ENCODE assay signal across 8 cellular contexts in the genomic region with DNA sequence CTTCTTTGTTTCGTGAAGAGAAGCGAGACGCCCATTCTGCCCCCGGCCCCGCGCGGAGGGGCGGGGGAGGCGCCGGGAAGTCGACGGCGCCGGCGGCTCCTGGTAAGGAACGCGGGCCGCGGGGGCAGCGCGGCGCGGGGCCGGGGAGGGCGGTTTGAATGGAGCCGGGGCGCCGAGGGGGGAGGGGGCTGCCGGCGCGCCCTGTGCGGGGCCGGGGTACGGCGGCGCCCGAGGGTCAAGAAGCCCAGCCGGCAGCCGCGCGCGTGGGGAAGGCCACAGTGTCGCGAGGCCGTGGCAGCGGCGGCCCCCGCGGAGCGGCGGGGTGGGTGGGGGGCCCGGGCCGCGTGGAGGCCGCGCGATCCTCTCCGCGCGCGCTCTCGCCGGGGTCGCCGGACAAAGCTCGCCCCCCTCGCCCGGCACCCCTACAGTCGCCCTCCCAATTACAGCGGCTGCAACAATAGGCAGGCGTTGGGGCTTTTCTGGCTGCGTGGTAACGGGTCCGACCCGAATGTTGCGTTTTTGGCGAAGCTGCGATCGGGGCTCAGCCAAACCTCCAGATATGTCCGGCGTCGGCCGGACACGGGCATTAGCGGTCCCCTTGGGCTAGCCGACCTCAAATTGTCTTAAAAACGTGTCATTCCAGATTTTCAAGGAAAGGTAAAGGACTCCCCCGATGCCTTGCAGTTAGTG. TPM values are rescaled to one million over a fixed set of nuclear protein-coding genes. Genes with fewer than 3 reads are reported as not detected.
DNase-seq lines count a peak whose midpoint lies in the region; ATAC-seq, FAIRE-seq and TF ChIP-seq lines count a peak whose summit lies in the region.

No MANE protein-coding gene starts in this region.

- TF ChIP-seq CTCF in A549 (IDR thresholded peaks at IDR 0.05): no peak
- TF ChIP-seq CTCF in GM13977 (IDR thresholded peaks at IDR 0.05; ENCODE audit: extremely low read depth, insufficient read depth, missing control alignments): no peak
- no peak for TF ChIP-seq CTCF in coronary artery (IDR thresholded peaks at IDR 0.05)
- no peak for TF ChIP-seq CTCF in HepG2 (CRISPR knock-in tag; IDR thresholded peaks at IDR 0.05)

- POLR2A ChIA-PET in A549 (lab: Yijun Ruan, JAX): interaction anchor here (0.6 to 1.6 kb wide), 3 partner anchors 21 to 29 kb away, joined by 4 to 6 read pairs (median 6); no protein-coding TSS in a partner anchor
- POLR2A ChIA-PET in HepG2 (lab: Yijun Ruan, JAX): interaction anchor here (1.5 to 2.6 kb wide), 3 partner anchors 20 to 25 kb away, joined by 9 to 17 read pairs (median 10); no protein-coding TSS in a partner anchor

- no peaks in the 10 kb centered on the region for H3K9me3 ChIP-seq in A549
- H3K9me3 ChIP-seq in HepG2 (ENCODE audit: low read length): no peaks in the 10 kb centered on the region
- H3K9me3 ChIP-seq in subcutaneous abdominal adipose tissue (ENCODE audit: control insufficient read depth in 5 of 5, low read length in 5 of 5): no peaks in the 10 kb centered on the region

- intact Hi-C loops in HepG2 (cut with micrococcal nuclease; ENCODE audit: unreplicated experiment): no loop called here

- in situ Hi-C loops in GM13977 (cut with MboI; ENCODE audit: low pct_unique_long_range_greater_than_20kb, low sequenced_read_pairs, unreplicated experiment): no loop called here
- in situ Hi-C loops in HepG2 (cut with HindIII; ENCODE audit: extremely low pct_ligation_motif_present, low pct_unique_long_range_greater_than_20kb): no loop called here

- H3K27me3 ChIP-seq in HepG2 (ENCODE audit: control insufficient read depth in 1 of 2, insufficient read depth in 2 of 2, low read length in 2 of 2) (no peaks in the 10 kb centered on the region), subcutaneous abdominal adipose tissue (ENCODE audit: control insufficient read depth in 5 of 5, insufficient read depth in 4 of 5, low read length in 5 of 5) (no peaks in the 10 kb centered on the region)

- WGBS in A549 (ENCODE audit: missing lambda C conversion rate): 5% methylated on average over 11 of the region's 88 CpGs
- WGBS in HepG2 (ENCODE audit: low lambda C conversion rate): 0% methylated on average over 6 of the region's 88 CpGs

- H3K27ac ChIP-seq in A549 (peak overlapping the region; percentile 99), coronary artery (peak overlapping the region; percentile 55 to 95), HepG2 (ENCODE audit: extremely low read length, insufficient read depth, low read length) (peak overlapping the region; percentile 81), subcutaneous abdominal adipose tissue (ENCODE audit: low read depth, low read length) (peak overlapping the region; percentile 72)

- H3K4me3 ChIP-seq in A549 (peak overlapping the region; percentile 94), coronary artery (peak overlapping the region; percentile 97), HepG2 (replicated peaks in 1 of 3; ENCODE audit: insufficient read depth in 1 of 3, low read depth in 2 of 3, low read length in 3 of 3) (peak overlapping the region; percentile 74 to 97 (median 84)), subcutaneous abdominal adipose tissue (ENCODE audit: low read depth in 1 of 5, low read length in 5 of 5) (peak overlapping the region; percentile 89 to 92 (median 90))

- TF ChIP-seq RAD21 in A549 (conservative IDR thresholded peaks at IDR 0.05 in 1 of 2, IDR thresholded peaks at IDR 0.05 in 1 of 2): no peak
- no peak for TF ChIP-seq RAD21 in HepG2 (CRISPR knock-in tag; IDR thresholded peaks at IDR 0.05)

- TF ChIP-seq POLR2A in A549 (IDR thresholded peaks at IDR 0.05; ENCODE audit: low read length) (no peak), HepG2 (IDR thresholded peaks at IDR 0.05; ENCODE audit: insufficient read depth in 1 of 2, low read depth in 2 of 2, low read length in 2 of 2) (no peak; a peak in 1 of 4 replicates)

- peak; percentile 12 to 74; a peak in 4 of 6 replicates for ATAC-seq in A549
- peak; percentile 32 for ATAC-seq in HG02938 (IDR thresholded peaks at IDR 0.05; ENCODE audit: unreplicated experiment)
- ATAC-seq in HepG2: peak; percentile 30

- peak overlapping the region; percentile 78 for H3K4me2 ChIP-seq in A549
- peak overlapping the region; percentile 93 for H3K4me2 ChIP-seq in HepG2 (ENCODE audit: low read depth, low read length)

- H3K36me3 ChIP-seq in HepG2 (replicated peaks in 1 of 2; ENCODE audit: control insufficient read depth in 1 of 2, insufficient read depth in 2 of 2, low read length in 2 of 2): peaks cover 0 to 6% of the 10 kb centered on the region in 2 experiments; a peak in 1 of 5 replicates
- peaks cover 0 to 3% (median 0%) of the 10 kb centered on the region in 5 donors for H3K36me3 ChIP-seq in subcutaneous abdominal adipose tissue (ENCODE audit: control insufficient read depth in 5 of 5, insufficient read depth in 5 of 5, low read length in 5 of 5)

- peaks cover 46% of the 10 kb centered on the region for H3K79me2 ChIP-seq in HepG2 (ENCODE audit: insufficient read depth, low read length)

- no peak overlapping the region for H2AFZ ChIP-seq in HepG2 (ENCODE audit: low read length)

- BruUV-seq in HepG2 (replicated peaks; lab: Mats Ljungman, UMichigan): no TSS peak

- FAIRE-seq in A549 (lab: Jason Lieb, UNC) (no peak), HepG2 (lab: Jason Lieb, UNC) (no peak)

- DNase-seq in A549 (ENCODE audit: low read depth in 1 of 2, low spot score in 1 of 2) (no peak), GM13977 (ENCODE audit: low spot score) (peak; percentile 25), RPMI7951 (ENCODE audit: low read depth) (peak; percentile 27), coronary artery (ENCODE audit: low spot score) (no peak), HepG2 (ENCODE audit: low spot score) (no peak), middle frontal gyrus (ENCODE audit: extremely low spot score, low spot score) (no peak)

- H3K4me1 ChIP-seq in A549: peaks cover 10% of the 10 kb centered on the region; the same call in 1 of the 3 replicates
- H3K4me1 ChIP-seq in HepG2 (ENCODE audit: insufficient read depth, low read length): peaks cover 43% of the 10 kb centered on the region
- peaks cover 5 to 36% (median 25%) of the 10 kb centered on the region in 5 donors for H3K4me1 ChIP-seq in subcutaneous abdominal adipose tissue (ENCODE audit: control insufficient read depth in 5 of 5, insufficient read depth in 5 of 5, low read length in 5 of 5)

- 0 out of 2 replicates have a peak, but pooled peaks cover 2% of the 10 kb centered on the region for H4K20me1 ChIP-seq in HepG2 (ENCODE audit: insufficient read depth, low read length)

- H3K9ac ChIP-seq in HepG2 (ENCODE audit: insufficient read depth, low read depth, low read length): peak overlapping the region; percentile 85
- peak overlapping the region; percentile 84 to 88 (median 85) for H3K9ac ChIP-seq in subcutaneous abdominal adipose tissue (ENCODE audit: low read length in 5 of 5)

- CTCF ChIA-PET in A549 (lab: Yijun Ruan, JAX) (interaction anchor here (1.5 to 2.5 kb wide), 2 partner anchors 22 to 25 kb away, joined by 3 to 11 read pairs; no protein-coding TSS in a partner anchor), HepG2 (lab: Yijun Ruan, JAX; ENCODE audit: low intra/inter-chr PET ratio, low total read pairs) (no interaction called here)

- no peak for TF ChIP-seq EP300 in A549 (IDR thresholded peaks at IDR 0.05)
- TF ChIP-seq EP300 in HepG2 (IDR thresholded peaks at IDR 0.05; ENCODE audit: low read depth in 2 of 2, low read length in 2 of 2): no peak
- no peak for TF ChIP-seq EP300 in HepG2 (CRISPR knock-in tag; IDR thresholded peaks at IDR 0.05; ENCODE audit: borderline replicate concordance)

RNA-seq across cellular contexts. Expression of gene SMARCA4, which starts 0.4 kb away (rescaled TPM):
- polyA plus RNA-seq in A549 (2011; rRNA removed) (8.1 and 10.8 TPM in 2 replicates), A549 (2017; fragmentation: RNase III; extraction: RNeasy Plus Mini Kit Qiagen cat#74134 plus additional on column Dnase treatment) (11.9 to 14.1 TPM (median 13.1 TPM) in 3 replicates), HepG2 (2011; rRNA removed) (25.4 and 28.7 TPM in 2 replicates)
- polyA plus RNA-seq in A549 (2012; cell fraction: cytosol; rRNA removed): 16.3 and 18.3 TPM in 2 replicates
- 54.9 and 62.3 TPM in 2 replicates for polyA plus RNA-seq in A549 (2012; cell fraction: nucleus; rRNA removed)
- 16.9 and 23.2 TPM in 2 replicates for polyA minus RNA-seq in A549 (2011; rRNA and poly(A)+ RNA removed)
- 59.4 and 72.9 TPM in 2 replicates for total RNA-seq in RPMI7951 (2014; rRNA removed; shearing (Covaris generic))
- total RNA-seq in HepG2 (2016; rRNA removed; fragmentation: Illumina TruSeq; extraction: Trizol): 45.9 and 61.5 TPM in 2 replicates
- 13.7 and 14.9 TPM in 2 replicates for total RNA-seq in HepG2 (2016; cell fraction: cytosol; rRNA removed; fragmentation: Illumina TruSeq; extraction: Trizol; ENCODE audit: low read depth)
- 46.7 and 48.0 TPM in 2 replicates for total RNA-seq in HepG2 (2016; cell fraction: insoluble cytoplasmic fraction; rRNA removed; fragmentation: Illumina TruSeq; extraction: Trizol)
- 29.6 and 31.5 TPM in 2 replicates for total RNA-seq in HepG2 (2016; cell fraction: membrane; rRNA removed; fragmentation: Illumina TruSeq; extraction: Trizol)
- 40.2 and 49.1 TPM in 2 replicates for total RNA-seq in HepG2 (2016; cell fraction: nucleus; rRNA removed; fragmentation: Illumina TruSeq; extraction: Trizol)
- 17.4 and 25.0 TPM in 2 replicates for polyA plus RNA-seq in HepG2 (2011; cell fraction: cytosol; rRNA removed)
- 76.1 and 88.8 TPM in 2 replicates for polyA plus RNA-seq in HepG2 (2011; cell fraction: nucleus; rRNA removed)
- 42.7 and 48.1 TPM in 2 replicates for polyA plus RNA-seq in HepG2 (2012)
- 7.8 and 9.0 TPM in 2 replicates for polyA plus RNA-seq in HepG2 (2016; cell fraction: cytosol; fragmentation: Illumina TruSeq; extraction: Trizol; ENCODE audit: low read depth)
- 65.5 and 92.2 TPM in 2 replicates for polyA plus RNA-seq in HepG2 (2016; cell fraction: insoluble cytoplasmic fraction; fragmentation: Illumina TruSeq; extraction: Trizol; ENCODE audit: low read depth)
- polyA plus RNA-seq in HepG2 (2016; cell fraction: membrane; fragmentation: Illumina TruSeq; extraction: Trizol; ENCODE audit: low read depth): 20.1 and 25.6 TPM in 2 replicates
- 103 and 106 TPM in 2 replicates for polyA plus RNA-seq in HepG2 (2016; cell fraction: nucleus; fragmentation: Illumina TruSeq; extraction: Trizol; ENCODE audit: insufficient read depth, low read depth)
- 91.5 and 97.2 TPM in 2 replicates for polyA minus RNA-seq in HepG2 (2011; rRNA and poly(A)+ RNA removed; ENCODE audit: low replicate concordance)
- 47.5 and 47.9 TPM in 2 replicates for polyA minus RNA-seq in HepG2 (2011; cell fraction: cytosol; rRNA and poly(A)+ RNA removed)
- polyA minus RNA-seq in HepG2 (2011; cell fraction: nucleus; rRNA and poly(A)+ RNA removed): 41.6 and 43.3 TPM in 2 replicates

RNA-seq across cellular contexts. Expression of gene TIMM29, which starts 32.6 kb away (rescaled TPM):
- polyA plus RNA-seq in A549 (2011; rRNA removed): 7.8 and 9.1 TPM in 2 replicates
- polyA plus RNA-seq in A549 (2012; cell fraction: cytosol; rRNA removed): 11.5 and 16.0 TPM in 2 replicates
- 10.6 and 14.3 TPM in 2 replicates for polyA plus RNA-seq in A549 (2012; cell fraction: nucleus; rRNA removed)
- 17.1 to 20.5 TPM (median 19.7 TPM) in 3 replicates for polyA plus RNA-seq in A549 (2017; fragmentation: RNase III; extraction: RNeasy Plus Mini Kit Qiagen cat#74134 plus additional on column Dnase treatment)
- 3.7 and 4.8 TPM in 2 replicates for polyA minus RNA-seq in A549 (2011; rRNA and poly(A)+ RNA removed)
- 20.4 and 32.0 TPM in 2 replicates for total RNA-seq in RPMI7951 (2014; rRNA removed; shearing (Covaris generic))
- 25.6 and 33.8 TPM in 2 replicates for total RNA-seq in HepG2 (2016; rRNA removed; fragmentation: Illumina TruSeq; extraction: Trizol)
- total RNA-seq in HepG2 (2016; cell fraction: cytosol; rRNA removed; fragmentation: Illumina TruSeq; extraction: Trizol; ENCODE audit: low read depth): 5.7 and 6.8 TPM in 2 replicates
- total RNA-seq in HepG2 (2016; cell fraction: insoluble cytoplasmic fraction; rRNA removed; fragmentation: Illumina TruSeq; extraction: Trizol): 21.9 and 35.0 TPM in 2 replicates
- total RNA-seq in HepG2 (2016; cell fraction: membrane; rRNA removed; fragmentation: Illumina TruSeq; extraction: Trizol): 17.3 and 19.4 TPM in 2 replicates
- total RNA-seq in HepG2 (2016; cell fraction: nucleus; rRNA removed; fragmentation: Illumina TruSeq; extraction: Trizol): 14.3 and 19.7 TPM in 2 replicates
- 7.0 and 7.1 TPM in 2 replicates for polyA plus RNA-seq in HepG2 (2011; rRNA removed)
- 6.4 and 7.7 TPM in 2 replicates for polyA plus RNA-seq in HepG2 (2011; cell fraction: cytosol; rRNA removed)
- 6.8 and 6.9 TPM in 2 replicates for polyA plus RNA-seq in HepG2 (2011; cell fraction: nucleus; rRNA removed)
- polyA plus RNA-seq in HepG2 (2012): 11.2 and 12.5 TPM in 2 replicates
- 4.1 and 4.4 TPM in 2 replicates for polyA plus RNA-seq in HepG2 (2016; cell fraction: cytosol; fragmentation: Illumina TruSeq; extraction: Trizol; ENCODE audit: low read depth)
- polyA plus RNA-seq in HepG2 (2016; cell fraction: insoluble cytoplasmic fraction; fragmentation: Illumina TruSeq; extraction: Trizol; ENCODE audit: low read depth): 17.0 and 19.4 TPM in 2 replicates
- 9.5 and 10.3 TPM in 2 replicates for polyA plus RNA-seq in HepG2 (2016; cell fraction: membrane; fragmentation: Illumina TruSeq; extraction: Trizol; ENCODE audit: low read depth)
- 18.8 and 25.6 TPM in 2 replicates for polyA plus RNA-seq in HepG2 (2016; cell fraction: nucleus; fragmentation: Illumina TruSeq; extraction: Trizol; ENCODE audit: insufficient read depth, low read depth)
- polyA minus RNA-seq in HepG2 (2011; rRNA and poly(A)+ RNA removed; ENCODE audit: low replicate concordance): 7.1 and 11.2 TPM in 2 replicates
- 7.9 and 8.4 TPM in 2 replicates for polyA minus RNA-seq in HepG2 (2011; cell fraction: cytosol; rRNA and poly(A)+ RNA removed)
- 5.7 and 5.8 TPM in 2 replicates for polyA minus RNA-seq in HepG2 (2011; cell fraction: nucleus; rRNA and poly(A)+ RNA removed)

RNA-seq across cellular contexts. Expression of gene YIPF2, which starts 32.8 kb away (rescaled TPM):
- polyA plus RNA-seq in A549 (2011; rRNA removed): 13.1 and 15.6 TPM in 2 replicates
- polyA plus RNA-seq in A549 (2012; cell fraction: cytosol; rRNA removed): 22.3 and 31.1 TPM in 2 replicates
- 47.6 and 54.7 TPM in 2 replicates for polyA plus RNA-seq in A549 (2012; cell fraction: nucleus; rRNA removed)
- polyA plus RNA-seq in A549 (2017; fragmentation: RNase III; extraction: RNeasy Plus Mini Kit Qiagen cat#74134 plus additional on column Dnase treatment): 14.5 to 18.2 TPM (median 17.5 TPM) in 3 replicates
- polyA minus RNA-seq in A549 (2011; rRNA and poly(A)+ RNA removed): 12.0 and 13.9 TPM in 2 replicates
- 34.1 and 38.3 TPM in 2 replicates for total RNA-seq in RPMI7951 (2014; rRNA removed; shearing (Covaris generic))
- 22.7 and 37.3 TPM in 2 replicates for total RNA-seq in HepG2 (2016; rRNA removed; fragmentation: Illumina TruSeq; extraction: Trizol)
- 17.0 and 24.9 TPM in 2 replicates for total RNA-seq in HepG2 (2016; cell fraction: cytosol; rRNA removed; fragmentation: Illumina TruSeq; extraction: Trizol; ENCODE audit: low read depth)
- total RNA-seq in HepG2 (2016; cell fraction: insoluble cytoplasmic fraction; rRNA removed; fragmentation: Illumina TruSeq; extraction: Trizol): 18.1 and 40.3 TPM in 2 replicates
- total RNA-seq in HepG2 (2016; cell fraction: membrane; rRNA removed; fragmentation: Illumina TruSeq; extraction: Trizol): 33.8 and 40.6 TPM in 2 replicates
- total RNA-seq in HepG2 (2016; cell fraction: nucleus; rRNA removed; fragmentation: Illumina TruSeq; extraction: Trizol): 29.4 and 31.8 TPM in 2 replicates
- 53.2 and 59.7 TPM in 2 replicates for polyA plus RNA-seq in HepG2 (2011; rRNA removed)
- 46.3 and 77.8 TPM in 2 replicates for polyA plus RNA-seq in HepG2 (2011; cell fraction: cytosol; rRNA removed)
- 119 and 138 TPM in 2 replicates for polyA plus RNA-seq in HepG2 (2011; cell fraction: nucleus; rRNA removed)
- 23.3 and 34.0 TPM in 2 replicates for polyA plus RNA-seq in HepG2 (2012)
- 20.2 and 27.8 TPM in 2 replicates for polyA plus RNA-seq in HepG2 (2016; cell fraction: cytosol; fragmentation: Illumina TruSeq; extraction: Trizol; ENCODE audit: low read depth)
- 19.3 and 20.0 TPM in 2 replicates for polyA plus RNA-seq in HepG2 (2016; cell fraction: insoluble cytoplasmic fraction; fragmentation: Illumina TruSeq; extraction: Trizol; ENCODE audit: low read depth)
- 25.6 and 30.0 TPM in 2 replicates for polyA plus RNA-seq in HepG2 (2016; cell fraction: membrane; fragmentation: Illumina TruSeq; extraction: Trizol; ENCODE audit: low read depth)
- polyA plus RNA-seq in HepG2 (2016; cell fraction: nucleus; fragmentation: Illumina TruSeq; extraction: Trizol; ENCODE audit: insufficient read depth, low read depth): 55.7 and 57.0 TPM in 2 replicates
- polyA minus RNA-seq in HepG2 (2011; rRNA and poly(A)+ RNA removed; ENCODE audit: low replicate concordance): 50.6 and 120 TPM in 2 replicates
- polyA minus RNA-seq in HepG2 (2011; cell fraction: cytosol; rRNA and poly(A)+ RNA removed): 34.1 and 39.4 TPM in 2 replicates
- 26.1 and 28.1 TPM in 2 replicates for polyA minus RNA-seq in HepG2 (2011; cell fraction: nucleus; rRNA and poly(A)+ RNA removed)

Comparison
In these comparisons a context has a peak if more than half of its experiments do, and no peak if none do; other contexts are left out.
1. DNase-seq: peak in GM13977 (single experiment) and RPMI7951 (single experiment); none in A549 (0 of 2), coronary artery (single experiment), HepG2 (single experiment) and middle frontal gyrus (single experiment).
2. Of the 38 proteins assayed by ChIP-seq in both HepG2 and A549: peak only in HepG2: KDM5A and PHF8; only in A549: BCL3; in both: none; in neither: 34; mixed calls (peak in some experiments, not most) for 1.
3. Peak in every context shown above with its lines, with median percentiles within 50 percentile points of each other: ATAC-seq, H3K27ac ChIP-seq and H3K4me3 ChIP-seq.